Comparison of ENCODE assay signal across 1 cellular context in genomic region chr12:54622463-54623183, GRCh38.
TF ChIP-seq lines count a peak whose summit lies in the region.

No MANE protein-coding gene starts in this region.

TF ChIP-seq in HepG2, 621 proteins besides CTCF, POLR2A, EP300 and RAD21:
- TF ChIP-seq ZNF567 (CRISPR knock-in tag; IDR thresholded peaks at IDR 0.05; ENCODE audit: borderline replicate concordance), result no peak
- no peak for TF ChIP-seq MTERF4 (CRISPR knock-in tag; IDR thresholded peaks at IDR 0.05)
- no peak for TF ChIP-seq CAMTA2 (CRISPR knock-in tag; IDR thresholded peaks at IDR 0.05; ENCODE audit: borderline replicate concordance)
- TF ChIP-seq ZNF607 (CRISPR knock-in tag; IDR thresholded peaks at IDR 0.05; ENCODE audit: borderline replicate concordance), result no peak
